In the genomic region with DNA sequence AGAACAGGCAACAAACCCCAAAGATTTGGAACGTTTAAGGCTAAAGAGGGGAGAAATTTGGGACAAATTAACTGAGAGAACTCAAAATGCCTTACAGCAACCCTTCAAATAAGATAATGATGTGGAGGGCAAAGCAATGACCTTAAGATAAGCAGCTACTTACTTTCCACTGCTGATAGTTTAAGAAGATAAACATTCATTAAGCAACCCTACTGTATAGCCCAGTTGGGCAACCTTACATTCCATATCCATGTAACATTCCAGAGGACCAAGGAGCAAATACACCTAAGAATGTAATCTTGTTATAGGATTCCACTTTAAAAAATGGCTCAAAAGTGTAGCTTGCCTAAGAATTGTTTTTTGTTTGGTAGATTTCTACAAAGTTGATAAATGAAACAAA, we compare ENCODE assay signal across 1 cellular context.
TF ChIP-seq lines count a peak whose summit lies in the region.

No MANE protein-coding gene starts in this region.

TF ChIP-seq in HepG2, 621 proteins besides CTCF, POLR2A, EP300 and RAD21 (continued from another document):
- TF ChIP-seq, protein P1, sequence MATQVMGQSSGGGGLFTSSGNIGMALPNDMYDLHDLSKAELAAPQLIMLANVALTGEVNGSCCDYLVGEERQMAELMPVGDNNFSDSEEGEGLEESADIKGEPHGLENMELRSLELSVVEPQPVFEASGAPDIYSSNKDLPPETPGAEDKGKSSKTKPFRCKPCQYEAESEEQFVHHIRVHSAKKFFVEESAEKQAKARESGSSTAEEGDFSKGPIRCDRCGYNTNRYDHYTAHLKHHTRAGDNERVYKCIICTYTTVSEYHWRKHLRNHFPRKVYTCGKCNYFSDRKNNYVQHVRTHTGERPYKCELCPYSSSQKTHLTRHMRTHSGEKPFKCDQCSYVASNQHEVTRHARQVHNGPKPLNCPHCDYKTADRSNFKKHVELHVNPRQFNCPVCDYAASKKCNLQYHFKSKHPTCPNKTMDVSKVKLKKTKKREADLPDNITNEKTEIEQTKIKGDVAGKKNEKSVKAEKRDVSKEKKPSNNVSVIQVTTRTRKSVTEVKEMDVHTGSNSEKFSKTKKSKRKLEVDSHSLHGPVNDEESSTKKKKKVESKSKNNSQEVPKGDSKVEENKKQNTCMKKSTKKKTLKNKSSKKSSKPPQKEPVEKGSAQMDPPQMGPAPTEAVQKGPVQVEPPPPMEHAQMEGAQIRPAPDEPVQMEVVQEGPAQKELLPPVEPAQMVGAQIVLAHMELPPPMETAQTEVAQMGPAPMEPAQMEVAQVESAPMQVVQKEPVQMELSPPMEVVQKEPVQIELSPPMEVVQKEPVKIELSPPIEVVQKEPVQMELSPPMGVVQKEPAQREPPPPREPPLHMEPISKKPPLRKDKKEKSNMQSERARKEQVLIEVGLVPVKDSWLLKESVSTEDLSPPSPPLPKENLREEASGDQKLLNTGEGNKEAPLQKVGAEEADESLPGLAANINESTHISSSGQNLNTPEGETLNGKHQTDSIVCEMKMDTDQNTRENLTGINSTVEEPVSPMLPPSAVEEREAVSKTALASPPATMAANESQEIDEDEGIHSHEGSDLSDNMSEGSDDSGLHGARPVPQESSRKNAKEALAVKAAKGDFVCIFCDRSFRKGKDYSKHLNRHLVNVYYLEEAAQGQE (IDR thresholded peaks at IDR 0.05; ENCODE audit: borderline replicate concordance in 1 of 2, low read depth in 1 of 2, low read length in 2 of 2), result no peak
- TF ChIP-seq HMG20A (CRISPR knock-in tag; IDR thresholded peaks at IDR 0.05; ENCODE audit: borderline replicate concordance), result peak; percentile 41; the same call in 1 of the 2 replicates
- no peak for TF ChIP-seq ZNF569 (CRISPR knock-in tag; IDR thresholded peaks at IDR 0.05; ENCODE audit: borderline replicate concordance)
- TF ChIP-seq ZFP41 (CRISPR knock-in tag; IDR thresholded peaks at IDR 0.05; ENCODE audit: borderline replicate concordance), result no peak
- TF ChIP-seq, protein P2, sequence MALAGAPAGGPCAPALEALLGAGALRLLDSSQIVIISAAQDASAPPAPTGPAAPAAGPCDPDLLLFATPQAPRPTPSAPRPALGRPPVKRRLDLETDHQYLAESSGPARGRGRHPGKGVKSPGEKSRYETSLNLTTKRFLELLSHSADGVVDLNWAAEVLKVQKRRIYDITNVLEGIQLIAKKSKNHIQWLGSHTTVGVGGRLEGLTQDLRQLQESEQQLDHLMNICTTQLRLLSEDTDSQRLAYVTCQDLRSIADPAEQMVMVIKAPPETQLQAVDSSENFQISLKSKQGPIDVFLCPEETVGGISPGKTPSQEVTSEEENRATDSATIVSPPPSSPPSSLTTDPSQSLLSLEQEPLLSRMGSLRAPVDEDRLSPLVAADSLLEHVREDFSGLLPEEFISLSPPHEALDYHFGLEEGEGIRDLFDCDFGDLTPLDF (CRISPR knock-in tag; IDR thresholded peaks at IDR 0.05), result no peak
- TF ChIP-seq ZFP37 (CRISPR knock-in tag; IDR thresholded peaks at IDR 0.05; ENCODE audit: borderline replicate concordance), result no peak
- peak; percentile 21; the same call in 1 of the 2 replicates for TF ChIP-seq TCF7 (IDR thresholded peaks at IDR 0.05; ENCODE audit: low read depth)
